Comparison of ENCODE assay signal across 1 cellular context in the genomic region with DNA sequence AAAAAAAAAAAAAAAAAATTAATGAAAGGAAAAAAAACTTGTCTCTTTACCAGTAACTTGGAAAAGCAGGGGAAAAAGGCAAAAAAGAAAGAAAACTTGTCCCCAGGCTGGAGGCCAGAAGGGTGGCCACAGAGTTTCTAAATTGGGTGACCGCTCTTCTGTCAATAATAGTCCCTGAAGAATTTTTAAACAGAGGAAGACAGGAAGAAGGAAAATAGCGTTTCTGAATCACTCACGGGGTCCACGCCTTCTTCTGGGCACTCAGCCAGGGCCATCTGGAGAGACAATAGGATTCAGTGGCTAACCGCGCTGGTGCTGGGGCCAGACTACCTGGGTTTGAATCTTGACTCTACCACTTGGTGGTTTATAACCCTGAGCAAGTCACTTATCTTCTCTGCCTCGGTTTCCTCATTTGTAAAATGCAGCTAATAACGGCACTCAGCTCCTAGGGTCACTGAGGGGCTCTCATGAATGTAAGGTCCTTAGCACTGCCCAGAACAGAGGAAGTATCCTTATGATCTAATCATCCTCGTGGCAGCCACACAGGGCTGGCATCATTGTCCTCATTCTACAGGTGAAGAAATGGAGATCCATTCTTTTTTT.
TF ChIP-seq lines count a peak whose summit lies in the region.

No MANE protein-coding gene starts in this region.

TF ChIP-seq in K562, 482 proteins besides CTCF, POLR2A, EP300 and RAD21 (continued from another document and continues in another):
- TF ChIP-seq, protein P1, sequence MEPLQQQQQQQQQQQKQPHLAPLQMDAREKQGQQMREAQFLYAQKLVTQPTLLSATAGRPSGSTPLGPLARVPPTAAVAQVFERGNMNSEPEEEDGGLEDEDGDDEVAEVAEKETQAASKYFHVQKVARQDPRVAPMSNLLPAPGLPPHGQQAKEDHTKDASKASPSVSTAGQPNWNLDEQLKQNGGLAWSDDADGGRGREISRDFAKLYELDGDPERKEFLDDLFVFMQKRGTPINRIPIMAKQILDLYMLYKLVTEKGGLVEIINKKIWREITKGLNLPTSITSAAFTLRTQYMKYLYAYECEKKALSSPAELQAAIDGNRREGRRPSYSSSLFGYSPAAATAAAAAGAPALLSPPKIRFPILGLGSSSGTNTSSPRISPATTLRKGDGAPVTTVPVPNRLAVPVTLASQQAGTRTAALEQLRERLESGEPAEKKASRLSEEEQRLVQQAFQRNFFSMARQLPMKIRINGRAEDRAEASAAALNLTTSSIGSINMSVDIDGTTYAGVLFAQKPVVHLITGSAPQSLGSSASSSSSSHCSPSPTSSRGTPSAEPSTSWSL (CRISPR knock-in tag; IDR thresholded peaks at IDR 0.05; ENCODE audit: borderline replicate concordance), result no peak
- no peak for TF ChIP-seq NONO (IDR thresholded peaks at IDR 0.05; ENCODE audit: low read depth in 2 of 2, low read length in 1 of 2)
- TF ChIP-seq, protein P2, sequence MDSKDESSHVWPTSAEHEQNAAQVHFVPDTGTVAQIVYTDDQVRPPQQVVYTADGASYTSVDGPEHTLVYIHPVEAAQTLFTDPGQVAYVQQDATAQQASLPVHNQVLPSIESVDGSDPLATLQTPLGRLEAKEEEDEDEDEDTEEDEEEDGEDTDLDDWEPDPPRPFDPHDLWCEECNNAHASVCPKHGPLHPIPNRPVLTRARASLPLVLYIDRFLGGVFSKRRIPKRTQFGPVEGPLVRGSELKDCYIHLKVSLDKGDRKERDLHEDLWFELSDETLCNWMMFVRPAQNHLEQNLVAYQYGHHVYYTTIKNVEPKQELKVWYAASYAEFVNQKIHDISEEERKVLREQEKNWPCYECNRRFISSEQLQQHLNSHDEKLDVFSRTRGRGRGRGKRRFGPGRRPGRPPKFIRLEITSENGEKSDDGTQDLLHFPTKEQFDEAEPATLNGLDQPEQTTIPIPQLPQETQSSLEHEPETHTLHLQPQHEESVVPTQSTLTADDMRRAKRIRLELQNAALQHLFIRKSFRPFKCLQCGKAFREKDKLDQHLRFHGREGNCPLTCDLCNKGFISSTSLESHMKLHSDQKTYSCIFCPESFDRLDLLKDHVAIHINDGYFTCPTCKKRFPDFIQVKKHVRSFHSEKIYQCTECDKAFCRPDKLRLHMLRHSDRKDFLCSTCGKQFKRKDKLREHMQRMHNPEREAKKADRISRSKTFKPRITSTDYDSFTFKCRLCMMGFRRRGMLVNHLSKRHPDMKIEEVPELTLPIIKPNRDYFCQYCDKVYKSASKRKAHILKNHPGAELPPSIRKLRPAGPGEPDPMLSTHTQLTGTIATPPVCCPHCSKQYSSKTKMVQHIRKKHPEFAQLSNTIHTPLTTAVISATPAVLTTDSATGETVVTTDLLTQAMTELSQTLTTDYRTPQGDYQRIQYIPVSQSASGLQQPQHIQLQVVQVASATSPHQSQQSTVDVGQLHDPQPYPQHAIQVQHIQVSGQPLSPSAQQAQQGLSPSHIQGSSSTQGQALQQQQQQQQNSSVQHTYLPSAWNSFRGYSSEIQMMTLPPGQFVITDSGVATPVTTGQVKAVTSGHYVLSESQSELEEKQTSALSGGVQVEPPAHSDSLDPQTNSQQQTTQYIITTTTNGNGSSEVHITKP (IDR thresholded peaks at IDR 0.05; ENCODE audit: partially characterized antibody), result peak; percentile 23
- no peak for TF ChIP-seq L3MBTL2 (IDR thresholded peaks at IDR 0.05)
- TF ChIP-seq NRF1 (conservative IDR thresholded peaks at IDR 0.05 in 1 of 2, IDR thresholded peaks at IDR 0.05 in 1 of 2), result peak in 1 of 2 experiments; percentile 35; a peak in 1 of 4 replicates
- TF ChIP-seq, protein P3, sequence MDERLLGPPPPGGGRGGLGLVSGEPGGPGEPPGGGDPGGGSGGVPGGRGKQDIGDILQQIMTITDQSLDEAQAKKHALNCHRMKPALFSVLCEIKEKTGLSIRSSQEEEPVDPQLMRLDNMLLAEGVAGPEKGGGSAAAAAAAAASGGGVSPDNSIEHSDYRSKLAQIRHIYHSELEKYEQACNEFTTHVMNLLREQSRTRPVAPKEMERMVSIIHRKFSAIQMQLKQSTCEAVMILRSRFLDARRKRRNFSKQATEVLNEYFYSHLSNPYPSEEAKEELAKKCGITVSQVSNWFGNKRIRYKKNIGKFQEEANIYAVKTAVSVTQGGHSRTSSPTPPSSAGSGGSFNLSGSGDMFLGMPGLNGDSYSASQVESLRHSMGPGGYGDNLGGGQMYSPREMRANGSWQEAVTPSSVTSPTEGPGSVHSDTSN (CRISPR knock-in tag; IDR thresholded peaks at IDR 0.05; ENCODE audit: low read depth), result no peak
- TF ChIP-seq, protein P3 (tag; conservative IDR thresholded peaks at IDR 0.05; ENCODE audit: low read depth), result no peak
- no peak for TF ChIP-seq SLC30A9 (CRISPR knock-in tag; IDR thresholded peaks at IDR 0.05)
- TF ChIP-seq, protein P4, sequence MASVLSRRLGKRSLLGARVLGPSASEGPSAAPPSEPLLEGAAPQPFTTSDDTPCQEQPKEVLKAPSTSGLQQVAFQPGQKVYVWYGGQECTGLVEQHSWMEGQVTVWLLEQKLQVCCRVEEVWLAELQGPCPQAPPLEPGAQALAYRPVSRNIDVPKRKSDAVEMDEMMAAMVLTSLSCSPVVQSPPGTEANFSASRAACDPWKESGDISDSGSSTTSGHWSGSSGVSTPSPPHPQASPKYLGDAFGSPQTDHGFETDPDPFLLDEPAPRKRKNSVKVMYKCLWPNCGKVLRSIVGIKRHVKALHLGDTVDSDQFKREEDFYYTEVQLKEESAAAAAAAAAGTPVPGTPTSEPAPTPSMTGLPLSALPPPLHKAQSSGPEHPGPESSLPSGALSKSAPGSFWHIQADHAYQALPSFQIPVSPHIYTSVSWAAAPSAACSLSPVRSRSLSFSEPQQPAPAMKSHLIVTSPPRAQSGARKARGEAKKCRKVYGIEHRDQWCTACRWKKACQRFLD (CRISPR knock-in tag; IDR thresholded peaks at IDR 0.05), result no peak
- no peak for TF ChIP-seq POLR3G (IDR thresholded peaks at IDR 0.05; ENCODE audit: extremely low read depth, insufficient read length, insufficient replicate concordance)
- peak; percentile 56 for TF ChIP-seq ZNF384 (IDR thresholded peaks at IDR 0.05; ENCODE audit: low read depth, low read length)
- no peak for TF ChIP-seq KAT7 (CRISPR knock-in tag; IDR thresholded peaks at IDR 0.05; ENCODE audit: borderline replicate concordance)
- 0 out of 2 replicates have a peak, but pooled peaks have one; percentile 52 for TF ChIP-seq NBN (IDR thresholded peaks at IDR 0.05; ENCODE audit: low read depth)
- TF ChIP-seq, protein P5, sequence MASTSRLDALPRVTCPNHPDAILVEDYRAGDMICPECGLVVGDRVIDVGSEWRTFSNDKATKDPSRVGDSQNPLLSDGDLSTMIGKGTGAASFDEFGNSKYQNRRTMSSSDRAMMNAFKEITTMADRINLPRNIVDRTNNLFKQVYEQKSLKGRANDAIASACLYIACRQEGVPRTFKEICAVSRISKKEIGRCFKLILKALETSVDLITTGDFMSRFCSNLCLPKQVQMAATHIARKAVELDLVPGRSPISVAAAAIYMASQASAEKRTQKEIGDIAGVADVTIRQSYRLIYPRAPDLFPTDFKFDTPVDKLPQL (IDR thresholded peaks at IDR 0.05; ENCODE audit: extremely low read depth, insufficient read length), result no peak
- TF ChIP-seq RCOR1 (IDR thresholded peaks at IDR 0.05; ENCODE audit: borderline replicate concordance in 1 of 2, low read depth in 2 of 2, low read length in 2 of 2), result peak in 1 of 2 experiments; percentile 64; a peak in 2 of 4 replicates
- TF ChIP-seq ZNF75A (CRISPR knock-in tag; IDR thresholded peaks at IDR 0.05), result no peak
- TF ChIP-seq, protein P6, sequence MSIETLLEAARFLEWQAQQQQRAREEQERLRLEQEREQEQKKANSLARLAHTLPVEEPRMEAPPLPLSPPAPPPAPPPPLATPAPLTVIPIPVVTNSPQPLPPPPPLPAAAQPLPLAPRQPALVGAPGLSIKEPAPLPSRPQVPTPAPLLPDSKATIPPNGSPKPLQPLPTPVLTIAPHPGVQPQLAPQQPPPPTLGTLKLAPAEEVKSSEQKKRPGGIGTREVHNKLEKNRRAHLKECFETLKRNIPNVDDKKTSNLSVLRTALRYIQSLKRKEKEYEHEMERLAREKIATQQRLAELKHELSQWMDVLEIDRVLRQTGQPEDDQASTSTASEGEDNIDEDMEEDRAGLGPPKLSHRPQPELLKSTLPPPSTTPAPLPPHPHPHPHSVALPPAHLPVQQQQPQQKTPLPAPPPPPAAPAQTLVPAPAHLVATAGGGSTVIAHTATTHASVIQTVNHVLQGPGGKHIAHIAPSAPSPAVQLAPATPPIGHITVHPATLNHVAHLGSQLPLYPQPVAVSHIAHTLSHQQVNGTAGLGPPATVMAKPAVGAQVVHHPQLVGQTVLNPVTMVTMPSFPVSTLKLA (conservative IDR thresholded peaks at IDR 0.05), result peak in 1 of 2 experiments; percentile 69; a peak in 1 of 4 replicates
- no peak for TF ChIP-seq ZNF3 (CRISPR knock-in tag; IDR thresholded peaks at IDR 0.05)
- TF ChIP-seq KDM4B (IDR thresholded peaks at IDR 0.05; ENCODE audit: borderline replicate concordance in 2 of 2, low read depth in 1 of 2), result no peak
- no peak for TF ChIP-seq ATF1 (CRISPR knock-in tag; IDR thresholded peaks at IDR 0.05)
- TF ChIP-seq ATF1 (tag; IDR thresholded peaks at IDR 0.05), result 0 out of 2 replicates have a peak, but pooled peaks have one; percentile 20
- TF ChIP-seq MTA2 (IDR thresholded peaks at IDR 0.05; ENCODE audit: low read depth), result no peak
- no peak for TF ChIP-seq RB1 (IDR thresholded peaks at IDR 0.05; ENCODE audit: low read depth)
- peak; percentile 18; the same call in 1 of the 2 replicates for TF ChIP-seq CREM (IDR thresholded peaks at IDR 0.05; ENCODE audit: low read depth)
- no peak for TF ChIP-seq HDAC8 (tag; IDR thresholded peaks at IDR 0.05)
- no peak for TF ChIP-seq ZC3H11A (IDR thresholded peaks at IDR 0.05; ENCODE audit: low read depth, low read length)
- TF ChIP-seq, protein P7, sequence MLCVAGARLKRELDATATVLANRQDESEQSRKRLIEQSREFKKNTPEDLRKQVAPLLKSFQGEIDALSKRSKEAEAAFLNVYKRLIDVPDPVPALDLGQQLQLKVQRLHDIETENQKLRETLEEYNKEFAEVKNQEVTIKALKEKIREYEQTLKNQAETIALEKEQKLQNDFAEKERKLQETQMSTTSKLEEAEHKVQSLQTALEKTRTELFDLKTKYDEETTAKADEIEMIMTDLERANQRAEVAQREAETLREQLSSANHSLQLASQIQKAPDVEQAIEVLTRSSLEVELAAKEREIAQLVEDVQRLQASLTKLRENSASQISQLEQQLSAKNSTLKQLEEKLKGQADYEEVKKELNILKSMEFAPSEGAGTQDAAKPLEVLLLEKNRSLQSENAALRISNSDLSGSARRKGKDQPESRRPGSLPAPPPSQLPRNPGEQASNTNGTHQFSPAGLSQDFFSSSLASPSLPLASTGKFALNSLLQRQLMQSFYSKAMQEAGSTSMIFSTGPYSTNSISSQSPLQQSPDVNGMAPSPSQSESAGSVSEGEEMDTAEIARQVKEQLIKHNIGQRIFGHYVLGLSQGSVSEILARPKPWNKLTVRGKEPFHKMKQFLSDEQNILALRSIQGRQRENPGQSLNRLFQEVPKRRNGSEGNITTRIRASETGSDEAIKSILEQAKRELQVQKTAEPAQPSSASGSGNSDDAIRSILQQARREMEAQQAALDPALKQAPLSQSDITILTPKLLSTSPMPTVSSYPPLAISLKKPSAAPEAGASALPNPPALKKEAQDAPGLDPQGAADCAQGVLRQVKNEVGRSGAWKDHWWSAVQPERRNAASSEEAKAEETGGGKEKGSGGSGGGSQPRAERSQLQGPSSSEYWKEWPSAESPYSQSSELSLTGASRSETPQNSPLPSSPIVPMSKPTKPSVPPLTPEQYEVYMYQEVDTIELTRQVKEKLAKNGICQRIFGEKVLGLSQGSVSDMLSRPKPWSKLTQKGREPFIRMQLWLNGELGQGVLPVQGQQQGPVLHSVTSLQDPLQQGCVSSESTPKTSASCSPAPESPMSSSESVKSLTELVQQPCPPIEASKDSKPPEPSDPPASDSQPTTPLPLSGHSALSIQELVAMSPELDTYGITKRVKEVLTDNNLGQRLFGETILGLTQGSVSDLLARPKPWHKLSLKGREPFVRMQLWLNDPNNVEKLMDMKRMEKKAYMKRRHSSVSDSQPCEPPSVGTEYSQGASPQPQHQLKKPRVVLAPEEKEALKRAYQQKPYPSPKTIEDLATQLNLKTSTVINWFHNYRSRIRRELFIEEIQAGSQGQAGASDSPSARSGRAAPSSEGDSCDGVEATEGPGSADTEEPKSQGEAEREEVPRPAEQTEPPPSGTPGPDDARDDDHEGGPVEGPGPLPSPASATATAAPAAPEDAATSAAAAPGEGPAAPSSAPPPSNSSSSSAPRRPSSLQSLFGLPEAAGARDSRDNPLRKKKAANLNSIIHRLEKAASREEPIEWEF (CRISPR knock-in tag; IDR thresholded peaks at IDR 0.05), result no peak
- no peak for TF ChIP-seq ZNF668 (CRISPR knock-in tag; IDR thresholded peaks at IDR 0.05)
- TF ChIP-seq NCOA4 (IDR thresholded peaks at IDR 0.05; ENCODE audit: partially characterized antibody), result no peak
- no peak for TF ChIP-seq HMGN3 (IDR thresholded peaks at IDR 0.05; ENCODE audit: borderline replicate concordance, extremely low read depth, insufficient read length, low read depth, low read length)
- TF ChIP-seq, protein P8, sequence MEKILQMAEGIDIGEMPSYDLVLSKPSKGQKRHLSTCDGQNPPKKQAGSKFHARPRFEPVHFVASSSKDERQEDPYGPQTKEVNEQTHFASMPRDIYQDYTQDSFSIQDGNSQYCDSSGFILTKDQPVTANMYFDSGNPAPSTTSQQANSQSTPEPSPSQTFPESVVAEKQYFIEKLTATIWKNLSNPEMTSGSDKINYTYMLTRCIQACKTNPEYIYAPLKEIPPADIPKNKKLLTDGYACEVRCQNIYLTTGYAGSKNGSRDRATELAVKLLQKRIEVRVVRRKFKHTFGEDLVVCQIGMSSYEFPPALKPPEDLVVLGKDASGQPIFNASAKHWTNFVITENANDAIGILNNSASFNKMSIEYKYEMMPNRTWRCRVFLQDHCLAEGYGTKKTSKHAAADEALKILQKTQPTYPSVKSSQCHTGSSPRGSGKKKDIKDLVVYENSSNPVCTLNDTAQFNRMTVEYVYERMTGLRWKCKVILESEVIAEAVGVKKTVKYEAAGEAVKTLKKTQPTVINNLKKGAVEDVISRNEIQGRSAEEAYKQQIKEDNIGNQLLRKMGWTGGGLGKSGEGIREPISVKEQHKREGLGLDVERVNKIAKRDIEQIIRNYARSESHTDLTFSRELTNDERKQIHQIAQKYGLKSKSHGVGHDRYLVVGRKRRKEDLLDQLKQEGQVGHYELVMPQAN (IDR thresholded peaks at IDR 0.05; ENCODE audit: borderline replicate concordance), result 0 out of 2 replicates have a peak, but pooled peaks have one; percentile 23
- TF ChIP-seq CTBP1 (IDR thresholded peaks at IDR 0.05; ENCODE audit: borderline replicate concordance), result peak; percentile 21; the same call in 1 of the 2 replicates
- TF ChIP-seq ZSCAN29 (IDR thresholded peaks at IDR 0.05), result no peak
- TF ChIP-seq MCM5 (IDR thresholded peaks at IDR 0.05; ENCODE audit: low read depth), result no peak
- no peak for TF ChIP-seq ZNF282 (CRISPR knock-in tag; IDR thresholded peaks at IDR 0.05)
